In the genomic region with DNA sequence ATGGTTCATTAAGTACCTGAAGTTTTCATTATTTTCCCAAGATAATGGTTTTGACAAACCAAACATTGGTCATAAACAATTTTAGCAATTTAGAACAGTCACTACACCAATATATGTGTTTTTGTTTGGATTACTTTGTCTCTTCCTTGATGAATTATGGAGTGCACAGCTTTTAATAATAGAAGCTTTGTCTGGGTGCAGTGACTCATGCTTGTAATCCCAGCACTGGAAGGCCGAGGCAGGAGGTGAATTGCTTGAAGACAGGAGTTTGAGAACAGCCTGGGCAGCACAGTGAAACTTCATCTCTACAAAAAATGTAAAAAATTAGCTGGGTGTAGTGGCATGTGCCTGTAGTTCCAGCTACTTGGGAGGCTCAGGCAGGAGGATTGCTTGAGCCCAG, we compare ENCODE assay signal across 17 cellular contexts.
A peak's percentile ranks its signal among the peaks of the same experiment; 100 is the strongest.
DNase-seq lines count a peak whose midpoint lies in the region; ATAC-seq and TF ChIP-seq lines count a peak whose summit lies in the region.
"Had no signal": no experiment of that assay in that cellular context is flagged by ENCODE, and none has a peak within 500 bp of the region (broad histone marks: within the 10 kb centered on the region; RNA-seq: fewer than 3 reads in every experiment).

No MANE protein-coding gene starts in this region.

- H3K9me3 Mint-ChIP-seq in naive thymus-derived CD8-positive, alpha-beta T cell = no peaks in the 10 kb centered on the region

- no peak overlapping the region for H3K4me3 ChIP-seq in fibroblast of the aortic adventitia (ENCODE audit: low read depth, low read length)
- H3K4me3 ChIP-seq in retinal pigment epithelial cell (ENCODE audit: low read length) = no peak overlapping the region
- H3K4me3 ChIP-seq: dorsolateral prefrontal cortex, tibial nerve had no signal

- no peak overlapping the region for H3K4me3 Mint-ChIP-seq in naive thymus-derived CD8-positive, alpha-beta T cell

- H3K4me1 Mint-ChIP-seq in naive thymus-derived CD8-positive, alpha-beta T cell = no peaks in the 10 kb centered on the region

- peaks cover 0 to 11% (median 7%) of the 10 kb centered on the region in 5 donors for H3K27me3 Mint-ChIP-seq in naive thymus-derived CD8-positive, alpha-beta T cell

- peak; percentile 53 for ATAC-seq in SK-N-SH treated with all-trans-retinoic acid at 6 μM for 48 hours
- ATAC-seq in naive thymus-derived CD8-positive, alpha-beta T cell = no peak
- ATAC-seq: activated CD4-positive, CD25-positive, alpha-beta regulatory T cell treated with anti-CD3 and anti-CD28 coated beads, Interleukin-2, amount 50 U/mL, for 24 hours had no signal

- POLR2A ChIA-PET in naive thymus-derived CD8-positive, alpha-beta T cell (lab: Charles Lee) = no interaction called here

- TF ChIP-seq CTCF in fibroblast of the aortic adventitia (IDR thresholded peaks at IDR 0.05; ENCODE audit: insufficient read depth, low read length) (no peak), retinal pigment epithelial cell (conservative IDR thresholded peaks at IDR 0.05; ENCODE audit: low read depth, low read length) (no peak)

- H3K36me3 Mint-ChIP-seq in naive thymus-derived CD8-positive, alpha-beta T cell = no peaks in the 10 kb centered on the region

- no peak overlapping the region for H3K27ac Mint-ChIP-seq in naive thymus-derived CD8-positive, alpha-beta T cell

- peak; percentile 90 for DNase-seq in HT1080 (ENCODE audit: low read depth)
- peak; percentile 8 for DNase-seq in fibroblast of the aortic adventitia (ENCODE audit: low read depth)
- DNase-seq in retinal pigment epithelial cell (ENCODE audit: low read depth) = peak; percentile 60
- DNase-seq in DMS153 treated with DMSO at 0.1 percent for 48 hours (lab: John Stamatoyannopoulos, UW; ENCODE audit: unreplicated experiment) = no peak
- no peak for DNase-seq in naive thymus-derived CD8-positive, alpha-beta T cell
- DNase-seq in germinal center (ENCODE audit: low spot score) = no peak
- no peak for DNase-seq in stimulated activated CD4-positive, alpha-beta T cell treated with anti-CD3 and anti-CD28 coated beads, Interleukin-2, amount 100 ng/mL, for 48 hours
- DNase-seq: activated gamma-delta T cell, aorta, DND-41, dorsolateral prefrontal cortex, NCI-H748 treated with DMSO at 0.1 percent for 48 hours, RPMI8226, T-helper 2 cell had no signal

TF ChIP-seq in SK-N-SH treated with all-trans-retinoic acid at 6 μM for 48 hours, 23 proteins besides CTCF, POLR2A, EP300 and RAD21:
- TF ChIP-seq PPARA (CRISPR knock-in tag; IDR thresholded peaks at IDR 0.05; ENCODE audit: borderline replicate concordance) (no peak), SNAI2 (CRISPR knock-in tag; IDR thresholded peaks at IDR 0.05) (no peak), GLIS3 (CRISPR knock-in tag; IDR thresholded peaks at IDR 0.05) (no peak), BACH2 (CRISPR knock-in tag; IDR thresholded peaks at IDR 0.05; ENCODE audit: borderline replicate concordance) (no peak), ISL1 (CRISPR knock-in tag; IDR thresholded peaks at IDR 0.05) (peak; percentile 28), ARNTL (CRISPR knock-in tag; IDR thresholded peaks at IDR 0.05; ENCODE audit: borderline replicate concordance, low read depth) (no peak), ZFP30 (CRISPR knock-in tag; IDR thresholded peaks at IDR 0.05) (no peak), ZNF70 (CRISPR knock-in tag; IDR thresholded peaks at IDR 0.05) (no peak)
- TF ChIP-seq, protein P1, sequence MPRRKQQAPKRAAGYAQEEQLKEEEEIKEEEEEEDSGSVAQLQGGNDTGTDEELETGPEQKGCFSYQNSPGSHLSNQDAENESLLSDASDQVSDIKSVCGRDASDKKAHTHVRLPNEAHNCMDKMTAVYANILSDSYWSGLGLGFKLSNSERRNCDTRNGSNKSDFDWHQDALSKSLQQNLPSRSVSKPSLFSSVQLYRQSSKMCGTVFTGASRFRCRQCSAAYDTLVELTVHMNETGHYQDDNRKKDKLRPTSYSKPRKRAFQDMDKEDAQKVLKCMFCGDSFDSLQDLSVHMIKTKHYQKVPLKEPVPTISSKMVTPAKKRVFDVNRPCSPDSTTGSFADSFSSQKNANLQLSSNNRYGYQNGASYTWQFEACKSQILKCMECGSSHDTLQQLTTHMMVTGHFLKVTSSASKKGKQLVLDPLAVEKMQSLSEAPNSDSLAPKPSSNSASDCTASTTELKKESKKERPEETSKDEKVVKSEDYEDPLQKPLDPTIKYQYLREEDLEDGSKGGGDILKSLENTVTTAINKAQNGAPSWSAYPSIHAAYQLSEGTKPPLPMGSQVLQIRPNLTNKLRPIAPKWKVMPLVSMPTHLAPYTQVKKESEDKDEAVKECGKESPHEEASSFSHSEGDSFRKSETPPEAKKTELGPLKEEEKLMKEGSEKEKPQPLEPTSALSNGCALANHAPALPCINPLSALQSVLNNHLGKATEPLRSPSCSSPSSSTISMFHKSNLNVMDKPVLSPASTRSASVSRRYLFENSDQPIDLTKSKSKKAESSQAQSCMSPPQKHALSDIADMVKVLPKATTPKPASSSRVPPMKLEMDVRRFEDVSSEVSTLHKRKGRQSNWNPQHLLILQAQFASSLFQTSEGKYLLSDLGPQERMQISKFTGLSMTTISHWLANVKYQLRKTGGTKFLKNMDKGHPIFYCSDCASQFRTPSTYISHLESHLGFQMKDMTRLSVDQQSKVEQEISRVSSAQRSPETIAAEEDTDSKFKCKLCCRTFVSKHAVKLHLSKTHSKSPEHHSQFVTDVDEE (CRISPR knock-in tag; IDR thresholded peaks at IDR 0.05) = no peak
TF ChIP-seq in SK-N-SH treated with all-trans-retinoic acid at 6 μM for 48 hours: peak in this region for 1.

Comparison
In these comparisons a context has a peak if more than half of its experiments do, and no peak if none do; other contexts are left out.
1. DNase-seq: peak in HT1080 (single experiment), fibroblast of the aortic adventitia (single experiment) and retinal pigment epithelial cell (single experiment); none in DMS153 treated with DMSO at 0.1 percent for 48 hours (single experiment), naive thymus-derived CD8-positive, alpha-beta T cell (0 of 10), germinal center (single experiment) and stimulated activated CD4-positive, alpha-beta T cell treated with anti-CD3 and anti-CD28 coated beads, Interleukin-2, amount 100 ng/mL, for 48 hours (0 of 2).